ENCODE assay signal across 20 cellular contexts in the genomic region with DNA sequence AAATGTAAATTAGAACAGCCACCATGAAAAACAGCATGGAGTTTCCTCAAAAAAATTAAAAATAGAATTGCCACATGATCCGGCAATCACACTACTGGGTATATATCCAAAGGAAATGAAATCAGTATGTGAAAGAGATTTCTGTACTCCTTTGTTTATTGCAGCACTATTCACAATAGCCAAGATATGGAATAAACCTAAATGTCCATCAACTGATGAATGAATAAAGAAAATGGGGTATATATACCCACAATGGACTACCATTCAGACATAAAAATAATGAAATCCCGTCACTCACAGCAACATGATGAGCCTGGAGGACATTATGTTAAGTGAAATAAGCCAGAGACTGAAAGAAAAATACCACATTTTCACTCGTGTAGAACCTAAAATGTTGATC.
DNase-seq lines count a peak whose midpoint lies in the region; ATAC-seq, FAIRE-seq and TF ChIP-seq lines count a peak whose summit lies in the region.
"Had no signal": no experiment of that assay in that cellular context is flagged by ENCODE, and none has a peak within 500 bp of the region (broad histone marks: within the 10 kb centered on the region; RNA-seq: fewer than 3 reads in every experiment).

No MANE protein-coding gene starts in this region.

- H3K4me1 Mint-ChIP-seq in activated T-helper 17 cell treated with anti-CD3 and anti-CD28 coated beads, Interleukin-2, amount 50 U/mL, for 72 hours: peaks cover 5% of the 10 kb centered on the region

- no peak for TF ChIP-seq CTCF in osteoblast (IDR thresholded peaks at IDR 0.05; ENCODE audit: extremely low read depth, low read depth, low read length)
- TF ChIP-seq CTCF in GM13977 (IDR thresholded peaks at IDR 0.05; ENCODE audit: extremely low read depth, insufficient read depth, missing control alignments): no peak

- no peaks in the 10 kb centered on the region for H3K36me3 ChIP-seq in osteoblast (ENCODE audit: insufficient read depth, low read length)
- H3K36me3 ChIP-seq: BLaER1 treated with 17β-estradiol and CSF1 and Interleukin-3, amounts not matched to agents 10 nM and 100 nM had no signal

- TF ChIP-seq POLR2A in GM12892 (IDR thresholded peaks at IDR 0.05; ENCODE audit: low read depth, low read length): no peak

- H3K27me3 Mint-ChIP-seq in activated T-helper 17 cell treated with anti-CD3 and anti-CD28 coated beads, Interleukin-2, amount 50 U/mL, for 72 hours: no peaks in the 10 kb centered on the region
- H3K27me3 Mint-ChIP-seq: B cell; CD4-positive, alpha-beta T cell had no signal

- no peaks in the 10 kb centered on the region for H3K36me3 Mint-ChIP-seq in activated T-helper 17 cell treated with anti-CD3 and anti-CD28 coated beads, Interleukin-2, amount 50 U/mL, for 72 hours (ENCODE audit: low read depth)
- H3K36me3 Mint-ChIP-seq: CD8-positive, alpha-beta T cell had no signal

- no peak overlapping the region for H3K27ac Mint-ChIP-seq in activated T-helper 17 cell treated with anti-CD3 and anti-CD28 coated beads, Interleukin-2, amount 50 U/mL, for 72 hours
- H3K27ac Mint-ChIP-seq: B cell; CD4-positive, alpha-beta T cell; CD8-positive, alpha-beta T cell had no signal

- no peaks in the 10 kb centered on the region for H4K20me1 ChIP-seq in osteoblast (ENCODE audit: insufficient read depth, low read length)
- H4K20me1 ChIP-seq: BLaER1 treated with 17β-estradiol and CSF1 and Interleukin-3, amounts not matched to agents 10 nM and 100 nM had no signal

- DNase-seq in GM12892 (ENCODE audit: insufficient read length) (no peak), foreskin melanocyte (peak; percentile 83), osteoblast (ENCODE audit: insufficient read length, low spot score, missing footprints) (no peak), GM13977 (ENCODE audit: low spot score) (no peak)
- DNase-seq: AML-193; Caco-2; Calu3; CD4-positive, alpha-beta T cell; CD8-positive, alpha-beta T cell; DMS79 treated with DMSO at 0.1 percent for 48 hours had no signal

- no peaks in the 10 kb centered on the region for H3K9me3 ChIP-seq in osteoblast (ENCODE audit: low read depth, low read length)
- H3K9me3 ChIP-seq: A549; BLaER1 treated with 17β-estradiol and CSF1 and Interleukin-3, amounts not matched to agents 10 nM and 100 nM; Caco-2 had no signal

- H3K4me2 ChIP-seq in osteoblast (ENCODE audit: insufficient read depth, low read length): no peak overlapping the region
- H3K4me2 ChIP-seq: A549 had no signal

- in situ Hi-C loops in GM13977 (cut with MboI; ENCODE audit: low pct_unique_long_range_greater_than_20kb, low sequenced_read_pairs, unreplicated experiment): no loop called here

- no peaks in the 10 kb centered on the region for H3K4me1 ChIP-seq in osteoblast (ENCODE audit: insufficient read depth, low read length)
- H3K4me1 ChIP-seq: A549, Caco-2 had no signal

- no peaks in the 10 kb centered on the region for H3K27me3 ChIP-seq in osteoblast (ENCODE audit: insufficient read depth, low read length)
- H3K27me3 ChIP-seq: BLaER1 treated with 17β-estradiol and CSF1 and Interleukin-3, amounts not matched to agents 10 nM and 100 nM had no signal

- no peak overlapping the region for H3K27ac ChIP-seq in osteoblast (ENCODE audit: low read depth, low read length)
- H3K27ac ChIP-seq: 22Rv1; A549; BLaER1 treated with 17β-estradiol and CSF1 and Interleukin-3, amounts not matched to agents 10 nM and 100 nM; C4-2B had no signal

- no peak overlapping the region for H3K4me3 ChIP-seq in osteoblast (ENCODE audit: insufficient read depth, low read length)
- H3K4me3 ChIP-seq: A549; BLaER1 treated with 17β-estradiol and CSF1 and Interleukin-3, amounts not matched to agents 10 nM and 100 nM; GM12878 had no signal

- H3K4me3 Mint-ChIP-seq in activated T-helper 17 cell treated with anti-CD3 and anti-CD28 coated beads, Interleukin-2, amount 50 U/mL, for 72 hours: no peak overlapping the region
- H3K4me3 Mint-ChIP-seq: B cell; CD4-positive, alpha-beta T cell; CD8-positive, alpha-beta T cell had no signal

- ATAC-seq in activated T-helper 17 cell treated with anti-CD3 and anti-CD28 coated beads, Interleukin-2, amount 50 U/mL, for 72 hours (replicated peaks): no peak
- ATAC-seq: A549; CD8-positive, alpha-beta T cell; GM12878 had no signal

- H3K9me3 Mint-ChIP-seq in activated T-helper 17 cell treated with anti-CD3 and anti-CD28 coated beads, Interleukin-2, amount 50 U/mL, for 72 hours: no peaks in the 10 kb centered on the region
- H3K9me3 Mint-ChIP-seq: CD4-positive, alpha-beta T cell; CD8-positive, alpha-beta T cell had no signal

- peak; percentile 5 for FAIRE-seq in GM12892 (lab: Jason Lieb, UNC)
- FAIRE-seq: A549, D721Med, G401.6, GM12878, GM18507 had no signal

- H2AFZ ChIP-seq in osteoblast (ENCODE audit: low read length): peak overlapping the region; percentile 17

- no peaks in the 10 kb centered on the region for H3K79me2 ChIP-seq in osteoblast (ENCODE audit: insufficient read depth, low read length)
